In the genomic region with DNA sequence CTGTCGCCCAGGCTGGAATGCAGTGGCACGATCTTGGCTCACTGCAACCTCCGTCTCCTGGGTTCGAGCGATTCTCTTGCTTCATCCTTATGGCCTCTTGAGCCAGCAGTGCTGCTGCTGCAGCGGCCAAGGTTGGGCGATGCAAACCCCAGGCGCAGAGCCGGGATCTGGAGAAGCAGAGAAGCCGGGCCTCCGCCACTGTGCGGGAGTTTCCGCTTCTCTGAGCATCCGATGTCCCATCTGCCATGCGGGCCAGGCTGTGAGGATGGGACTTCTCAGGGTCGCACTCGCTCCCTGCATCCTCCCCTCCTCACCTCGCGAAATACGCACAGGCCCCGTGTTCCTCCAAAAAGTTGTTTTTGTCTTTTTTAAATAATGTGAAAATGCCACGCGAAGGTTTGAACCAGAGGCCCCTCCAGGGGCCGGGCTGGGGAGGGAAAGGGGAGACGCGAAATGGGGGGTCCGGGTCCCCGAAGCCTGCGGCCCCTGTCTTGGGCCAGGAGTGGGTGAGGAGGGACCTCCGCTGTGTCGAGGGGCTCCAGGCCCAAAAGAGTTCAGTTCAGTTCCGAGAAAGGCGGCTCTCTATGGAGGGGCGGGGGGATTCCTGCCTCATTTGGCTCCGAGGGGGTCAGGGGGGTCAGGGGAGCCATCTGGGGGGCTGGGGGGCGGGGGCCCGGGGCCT, we compare ENCODE assay signal across 27 cellular contexts. TPM values are rescaled to one million over a fixed set of nuclear protein-coding genes. Genes with fewer than 3 reads are reported as not detected.
"Had no signal": no experiment of that assay in that cellular context is flagged by ENCODE, and none has a peak within 500 bp of the region (broad histone marks: within the 10 kb centered on the region; RNA-seq: fewer than 3 reads in every experiment).

No MANE protein-coding gene starts in this region.

- H3K4me3 ChIP-seq: body of pancreas, cardiac muscle cell, hepatocyte, left ventricle myocardium inferior, ovary, prostate gland, thyroid gland had no signal

- H3K4me3 Mint-ChIP-seq: activated CD4-positive, alpha-beta memory T cell treated with anti-CD3 and anti-CD28 coated beads for 36 hours; activated naive CD8-positive, alpha-beta T cell treated with anti-CD3 and anti-CD28 coated beads, Interleukin-2, amount 50 U/mL, for 24 hours; activated T-cell treated with anti-CD3 and anti-CD28 coated beads, Interleukin-2, amount 50 U/mL, for 72 hours; dendritic cell treated with granulocyte-macrophage colony-stimulating factor and Interleukin-4, amounts not matched to agents 40 ng/mL and 50 ng/mL, for 4 days; naive thymus-derived CD4-positive, alpha-beta T cell; stimulated activated naive CD8-positive, alpha-beta T cell treated with anti-CD3 and anti-CD28 coated beads, Interleukin-15, Interleukin-2, amounts not matched to agents 100 ng/mL and 50 ng/mL, for 24 hours had no signal

- H3K9me3 Mint-ChIP-seq: activated CD4-positive, alpha-beta memory T cell treated with anti-CD3 and anti-CD28 coated beads for 36 hours; activated naive CD8-positive, alpha-beta T cell treated with anti-CD3 and anti-CD28 coated beads, Interleukin-2, amount 50 U/mL, for 24 hours; activated T-cell treated with anti-CD3 and anti-CD28 coated beads, Interleukin-2, amount 50 U/mL, for 72 hours; dendritic cell treated with granulocyte-macrophage colony-stimulating factor and Interleukin-4, amounts not matched to agents 40 ng/mL and 50 ng/mL, for 4 days; naive thymus-derived CD4-positive, alpha-beta T cell; stimulated activated naive CD8-positive, alpha-beta T cell treated with anti-CD3 and anti-CD28 coated beads, Interleukin-15, Interleukin-2, amounts not matched to agents 100 ng/mL and 50 ng/mL, for 24 hours had no signal

- H2AFZ ChIP-seq: hepatocyte had no signal

- H3K4me2 ChIP-seq: hepatocyte had no signal

- H3K27ac Mint-ChIP-seq: activated CD4-positive, alpha-beta memory T cell treated with anti-CD3 and anti-CD28 coated beads for 36 hours; activated naive CD8-positive, alpha-beta T cell treated with anti-CD3 and anti-CD28 coated beads, Interleukin-2, amount 50 U/mL, for 24 hours; activated T-cell treated with anti-CD3 and anti-CD28 coated beads, Interleukin-2, amount 50 U/mL, for 72 hours; dendritic cell treated with granulocyte-macrophage colony-stimulating factor and Interleukin-4, amounts not matched to agents 40 ng/mL and 50 ng/mL, for 4 days; stimulated activated naive CD8-positive, alpha-beta T cell treated with anti-CD3 and anti-CD28 coated beads, Interleukin-15, Interleukin-2, amounts not matched to agents 100 ng/mL and 50 ng/mL, for 24 hours had no signal

- H3K36me3 ChIP-seq: cardiac muscle cell, left ventricle myocardium inferior, ovary, prostate gland, thyroid gland had no signal

- DNase-seq: activated CD4-positive, alpha-beta memory T cell treated with anti-CD3 and anti-CD28 coated beads for 36 hours; activated CD4-positive, alpha-beta T cell treated with anti-CD3 and anti-CD28 coated beads for 48 hours; activated effector memory CD4-positive, alpha-beta T cell treated with anti-CD3 and anti-CD28 coated beads, Interleukin-2, amount 50 U/mL, for 16 hours; activated naive CD4-positive, alpha-beta T cell treated with anti-CD3 and anti-CD28 coated beads, Interleukin-2, amount 50 U/mL, for 16 hours; activated naive CD8-positive, alpha-beta T cell treated with anti-CD3 and anti-CD28 coated beads, Interleukin-2, amount 50 U/mL, for 24 hours; activated T-cell treated with anti-CD3 and anti-CD28 coated beads, Interleukin-2, amount 50 U/mL, for 72 hours; anterior cingulate cortex; body of pancreas; effector CD4-positive, alpha-beta T cell; foreskin keratinocyte; kidney glomerular epithelial cell; left ventricle myocardium inferior; naive thymus-derived CD4-positive, alpha-beta T cell; ovary; stimulated activated CD4-positive, alpha-beta T cell treated with anti-CD3 and anti-CD28 coated beads, Interleukin-12 subunit alpha, Interleukin-12 subunit beta, amount 100 ng/mL, for 4 hours; stimulated activated CD4-positive, alpha-beta T cell treated with anti-CD3 and anti-CD28 coated beads, Interleukin-4, amount 100 ng/mL, for 4 hours; T-helper 2 cell; thyroid gland had no signal

- H3K9me3 ChIP-seq: body of pancreas, left ventricle myocardium inferior, ovary, prostate gland, thyroid gland had no signal

- H3K27ac ChIP-seq: body of pancreas, cardiac muscle cell, foreskin keratinocyte, hepatocyte, left ventricle myocardium inferior, ovary, prostate gland, thyroid gland had no signal

- H3K27me3 ChIP-seq: body of pancreas, cardiac muscle cell, foreskin keratinocyte, hepatocyte, ovary, thyroid gland had no signal

- H3K79me2 ChIP-seq: hepatocyte had no signal

- ATAC-seq: activated naive CD8-positive, alpha-beta T cell treated with anti-CD3 and anti-CD28 coated beads, Interleukin-2, amount 50 U/mL, for 24 hours; activated T-cell treated with anti-CD3 and anti-CD28 coated beads, Interleukin-2, amount 50 U/mL, for 72 hours; body of pancreas; foreskin keratinocyte; naive thymus-derived CD4-positive, alpha-beta T cell; right cardiac atrium had no signal

RNA-seq across cellular contexts. Expression of a gene that starts 26.6 kb away (rescaled TPM):
- total RNA-seq: glomerular endothelial cell, lung microvascular endothelial cell, skeletal muscle tissue had no signal
